ENCODE assay signal across 1 cellular context in the genomic region with DNA sequence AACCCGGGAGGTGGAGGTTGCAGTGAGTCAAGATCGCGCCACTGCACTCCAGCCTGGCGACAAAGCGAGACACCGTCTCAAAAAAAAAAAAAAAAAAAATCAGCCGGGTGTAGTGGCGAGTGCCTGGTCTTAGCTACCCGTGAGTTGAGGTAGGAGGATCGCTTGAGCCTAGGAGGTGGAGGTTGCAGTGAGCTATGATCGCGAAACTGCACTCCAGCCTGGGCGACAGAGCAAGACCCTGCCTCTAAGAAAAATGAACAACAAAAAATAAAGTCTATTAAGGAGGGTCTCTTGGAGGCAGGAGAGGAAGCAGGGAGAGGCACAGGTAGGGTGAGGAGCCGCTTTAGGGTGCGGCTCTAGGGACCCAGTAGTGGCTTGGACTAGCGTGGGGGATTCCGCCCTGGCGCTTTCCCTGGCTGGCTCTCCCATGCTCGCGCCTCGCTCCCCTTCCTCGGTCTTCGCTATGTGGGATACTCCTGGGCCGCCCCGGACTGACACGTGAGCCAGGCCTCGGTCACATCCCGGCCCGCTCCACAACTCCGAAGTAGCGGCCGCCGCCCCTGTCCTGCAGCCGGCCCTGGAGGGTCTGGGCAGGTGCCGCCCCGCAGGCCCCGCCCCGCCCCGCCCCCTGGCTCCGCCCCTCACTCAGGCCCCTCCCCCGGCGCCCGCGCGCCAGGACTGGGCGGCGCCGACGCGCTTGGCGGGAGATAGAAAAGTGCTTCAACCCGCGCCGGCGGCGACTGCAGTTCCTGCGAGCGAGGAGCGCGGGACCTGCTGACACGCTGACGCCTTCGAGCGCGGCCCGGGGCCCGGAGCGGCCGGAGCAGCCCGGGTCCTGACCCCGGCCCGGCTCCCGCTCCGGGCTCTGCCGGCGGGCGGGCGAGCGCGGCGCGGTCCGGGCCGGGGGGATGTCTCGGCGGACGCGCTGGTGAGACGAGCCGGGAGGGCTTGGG.
TF ChIP-seq lines count a peak whose summit lies in the region.

A gene (plus strand): TSS at position 739 of the 953 bp plus-strand sequence. CDS start 170 bp downstream, at position 909.

TF ChIP-seq in HepG2, 621 proteins besides CTCF, POLR2A, EP300 and RAD21 (continued from another document and continues in another):
- TF ChIP-seq ZC3H4 (CRISPR knock-in tag; IDR thresholded peaks at IDR 0.05; ENCODE audit: borderline replicate concordance) (no peak), ZBTB7B (CRISPR knock-in tag; IDR thresholded peaks at IDR 0.05) (peak; percentile 24; the same call in 1 of the 2 replicates), ZNF75D (CRISPR knock-in tag; IDR thresholded peaks at IDR 0.05; ENCODE audit: borderline replicate concordance) (no peak), U2AF1 (optimal IDR thresholded peaks at IDR 0.05; ENCODE audit: low read depth, low read length) (no peak), ZNF317 (CRISPR knock-in tag; IDR thresholded peaks at IDR 0.05) (peak; percentile 43; the same call in 1 of the 2 replicates), CENPT (CRISPR knock-in tag; IDR thresholded peaks at IDR 0.05; ENCODE audit: low read depth) (peak; percentile 81; the same call in 1 of the 2 replicates), ZNF30 (CRISPR knock-in tag; IDR thresholded peaks at IDR 0.05) (0 out of 2 replicates have a peak, but pooled peaks have one; percentile 13), STAT5B (CRISPR knock-in tag; IDR thresholded peaks at IDR 0.05) (no peak), ZFP90 (CRISPR knock-in tag; IDR thresholded peaks at IDR 0.05; ENCODE audit: borderline replicate concordance) (no peak; the same call in 1 of the 2 replicates), POGZ (CRISPR knock-in tag; IDR thresholded peaks at IDR 0.05) (0 out of 2 replicates have a peak, but pooled peaks have one; percentile 61), ZBTB42 (CRISPR knock-in tag; IDR thresholded peaks at IDR 0.05) (no peak), RCOR2 (CRISPR knock-in tag; IDR thresholded peaks at IDR 0.05) (no peak), TCF12 (IDR thresholded peaks at IDR 0.05) (no peak), TCF12 (CRISPR knock-in tag; IDR thresholded peaks at IDR 0.05) (0 out of 2 replicates have a peak, but pooled peaks have one; percentile 69), SALL1 (CRISPR knock-in tag; IDR thresholded peaks at IDR 0.05) (peak; percentile 72), ZSCAN25 (CRISPR knock-in tag; IDR thresholded peaks at IDR 0.05) (peak; percentile 53; the same call in 1 of the 2 replicates), ELF1 (CRISPR knock-in tag; IDR thresholded peaks at IDR 0.05) (no peak), SMARCE1 (IDR thresholded peaks at IDR 0.05; ENCODE audit: borderline replicate concordance) (no peak), GATA4 (IDR thresholded peaks at IDR 0.05; ENCODE audit: borderline replicate concordance, low read depth) (0 out of 2 replicates have a peak, but pooled peaks have one; percentile 23), ZNF672 (CRISPR knock-in tag; IDR thresholded peaks at IDR 0.05) (no peak; the same call in 1 of the 2 replicates), ZNF552 (CRISPR knock-in tag; IDR thresholded peaks at IDR 0.05; ENCODE audit: borderline replicate concordance) (no peak), DNMT1 (CRISPR knock-in tag; IDR thresholded peaks at IDR 0.05) (no peak), CBX1 (IDR thresholded peaks at IDR 0.05; ENCODE audit: low read depth) (no peak), ZNF577 (CRISPR knock-in tag; IDR thresholded peaks at IDR 0.05; ENCODE audit: borderline replicate concordance, low read depth) (no peak), NPAS2 (CRISPR knock-in tag; IDR thresholded peaks at IDR 0.05; ENCODE audit: borderline replicate concordance) (no peak), ARHGAP35 (CRISPR knock-in tag; IDR thresholded peaks at IDR 0.05; ENCODE audit: borderline replicate concordance) (peak; percentile 87), ZFYVE20 (CRISPR knock-in tag; IDR thresholded peaks at IDR 0.05; ENCODE audit: borderline replicate concordance, low read depth) (peak; percentile 91; the same call in 1 of the 2 replicates), ZNF747 (CRISPR knock-in tag; IDR thresholded peaks at IDR 0.05; ENCODE audit: borderline replicate concordance) (no peak), KDM5B (CRISPR knock-in tag; IDR thresholded peaks at IDR 0.05; ENCODE audit: borderline replicate concordance) (peak; percentile 77; the same call in 1 of the 2 replicates), AGO1 (IDR thresholded peaks at IDR 0.05; ENCODE audit: low read depth, low read length, poor library complexity, severe bottlenecking) (no peak), NAIF1 (CRISPR knock-in tag; IDR thresholded peaks at IDR 0.05; ENCODE audit: borderline replicate concordance) (no peak), NR2F1 (CRISPR knock-in tag; IDR thresholded peaks at IDR 0.05) (no peak), DMAP1 (CRISPR knock-in tag; IDR thresholded peaks at IDR 0.05) (no peak; the same call in 1 of the 2 replicates), FOXK2 (IDR thresholded peaks at IDR 0.05) (no peak), ZNF468 (CRISPR knock-in tag; IDR thresholded peaks at IDR 0.05) (peak; percentile 46; the same call in 1 of the 2 replicates), PAX8 (CRISPR knock-in tag; IDR thresholded peaks at IDR 0.05; ENCODE audit: borderline replicate concordance) (no peak), MED1 (CRISPR knock-in tag; IDR thresholded peaks at IDR 0.05) (peak; percentile 47; the same call in 1 of the 2 replicates), ZNF713 (CRISPR knock-in tag; IDR thresholded peaks at IDR 0.05) (0 out of 2 replicates have a peak, but pooled peaks have one; percentile 75)
- TF ChIP-seq, protein P1, sequence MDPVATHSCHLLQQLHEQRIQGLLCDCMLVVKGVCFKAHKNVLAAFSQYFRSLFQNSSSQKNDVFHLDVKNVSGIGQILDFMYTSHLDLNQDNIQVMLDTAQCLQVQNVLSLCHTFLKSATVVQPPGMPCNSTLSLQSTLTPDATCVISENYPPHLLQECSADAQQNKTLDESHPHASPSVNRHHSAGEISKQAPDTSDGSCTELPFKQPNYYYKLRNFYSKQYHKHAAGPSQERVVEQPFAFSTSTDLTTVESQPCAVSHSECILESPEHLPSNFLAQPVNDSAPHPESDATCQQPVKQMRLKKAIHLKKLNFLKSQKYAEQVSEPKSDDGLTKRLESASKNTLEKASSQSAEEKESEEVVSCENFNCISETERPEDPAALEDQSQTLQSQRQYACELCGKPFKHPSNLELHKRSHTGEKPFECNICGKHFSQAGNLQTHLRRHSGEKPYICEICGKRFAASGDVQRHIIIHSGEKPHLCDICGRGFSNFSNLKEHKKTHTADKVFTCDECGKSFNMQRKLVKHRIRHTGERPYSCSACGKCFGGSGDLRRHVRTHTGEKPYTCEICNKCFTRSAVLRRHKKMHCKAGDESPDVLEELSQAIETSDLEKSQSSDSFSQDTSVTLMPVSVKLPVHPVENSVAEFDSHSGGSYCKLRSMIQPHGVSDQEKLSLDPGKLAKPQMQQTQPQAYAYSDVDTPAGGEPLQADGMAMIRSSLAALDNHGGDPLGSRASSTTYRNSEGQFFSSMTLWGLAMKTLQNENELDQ (CRISPR knock-in tag; IDR thresholded peaks at IDR 0.05; ENCODE audit: borderline replicate concordance), result no peak
- TF ChIP-seq, protein P2, sequence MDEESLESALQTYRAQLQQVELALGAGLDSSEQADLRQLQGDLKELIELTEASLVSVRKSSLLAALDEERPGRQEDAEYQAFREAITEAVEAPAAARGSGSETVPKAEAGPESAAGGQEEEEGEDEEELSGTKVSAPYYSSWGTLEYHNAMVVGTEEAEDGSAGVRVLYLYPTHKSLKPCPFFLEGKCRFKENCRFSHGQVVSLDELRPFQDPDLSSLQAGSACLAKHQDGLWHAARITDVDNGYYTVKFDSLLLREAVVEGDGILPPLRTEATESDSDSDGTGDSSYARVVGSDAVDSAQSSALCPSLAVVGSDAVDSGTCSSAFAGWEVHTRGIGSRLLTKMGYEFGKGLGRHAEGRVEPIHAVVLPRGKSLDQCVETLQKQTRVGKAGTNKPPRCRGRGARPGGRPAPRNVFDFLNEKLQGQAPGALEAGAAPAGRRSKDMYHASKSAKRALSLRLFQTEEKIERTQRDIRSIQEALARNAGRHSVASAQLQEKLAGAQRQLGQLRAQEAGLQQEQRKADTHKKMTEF (CRISPR knock-in tag; IDR thresholded peaks at IDR 0.05), result peak; percentile 41; the same call in 1 of the 2 replicates
- TF ChIP-seq, protein P3, sequence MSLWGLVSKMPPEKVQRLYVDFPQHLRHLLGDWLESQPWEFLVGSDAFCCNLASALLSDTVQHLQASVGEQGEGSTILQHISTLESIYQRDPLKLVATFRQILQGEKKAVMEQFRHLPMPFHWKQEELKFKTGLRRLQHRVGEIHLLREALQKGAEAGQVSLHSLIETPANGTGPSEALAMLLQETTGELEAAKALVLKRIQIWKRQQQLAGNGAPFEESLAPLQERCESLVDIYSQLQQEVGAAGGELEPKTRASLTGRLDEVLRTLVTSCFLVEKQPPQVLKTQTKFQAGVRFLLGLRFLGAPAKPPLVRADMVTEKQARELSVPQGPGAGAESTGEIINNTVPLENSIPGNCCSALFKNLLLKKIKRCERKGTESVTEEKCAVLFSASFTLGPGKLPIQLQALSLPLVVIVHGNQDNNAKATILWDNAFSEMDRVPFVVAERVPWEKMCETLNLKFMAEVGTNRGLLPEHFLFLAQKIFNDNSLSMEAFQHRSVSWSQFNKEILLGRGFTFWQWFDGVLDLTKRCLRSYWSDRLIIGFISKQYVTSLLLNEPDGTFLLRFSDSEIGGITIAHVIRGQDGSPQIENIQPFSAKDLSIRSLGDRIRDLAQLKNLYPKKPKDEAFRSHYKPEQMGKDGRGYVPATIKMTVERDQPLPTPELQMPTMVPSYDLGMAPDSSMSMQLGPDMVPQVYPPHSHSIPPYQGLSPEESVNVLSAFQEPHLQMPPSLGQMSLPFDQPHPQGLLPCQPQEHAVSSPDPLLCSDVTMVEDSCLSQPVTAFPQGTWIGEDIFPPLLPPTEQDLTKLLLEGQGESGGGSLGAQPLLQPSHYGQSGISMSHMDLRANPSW (CRISPR knock-in tag; IDR thresholded peaks at IDR 0.05; ENCODE audit: borderline replicate concordance), result no peak
- TF ChIP-seq, protein P4, sequence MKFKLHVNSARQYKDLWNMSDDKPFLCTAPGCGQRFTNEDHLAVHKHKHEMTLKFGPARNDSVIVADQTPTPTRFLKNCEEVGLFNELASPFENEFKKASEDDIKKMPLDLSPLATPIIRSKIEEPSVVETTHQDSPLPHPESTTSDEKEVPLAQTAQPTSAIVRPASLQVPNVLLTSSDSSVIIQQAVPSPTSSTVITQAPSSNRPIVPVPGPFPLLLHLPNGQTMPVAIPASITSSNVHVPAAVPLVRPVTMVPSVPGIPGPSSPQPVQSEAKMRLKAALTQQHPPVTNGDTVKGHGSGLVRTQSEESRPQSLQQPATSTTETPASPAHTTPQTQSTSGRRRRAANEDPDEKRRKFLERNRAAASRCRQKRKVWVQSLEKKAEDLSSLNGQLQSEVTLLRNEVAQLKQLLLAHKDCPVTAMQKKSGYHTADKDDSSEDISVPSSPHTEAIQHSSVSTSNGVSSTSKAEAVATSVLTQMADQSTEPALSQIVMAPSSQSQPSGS (CRISPR knock-in tag; IDR thresholded peaks at IDR 0.05), result no peak; the same call in 1 of the 2 replicates
- TF ChIP-seq, protein P5, sequence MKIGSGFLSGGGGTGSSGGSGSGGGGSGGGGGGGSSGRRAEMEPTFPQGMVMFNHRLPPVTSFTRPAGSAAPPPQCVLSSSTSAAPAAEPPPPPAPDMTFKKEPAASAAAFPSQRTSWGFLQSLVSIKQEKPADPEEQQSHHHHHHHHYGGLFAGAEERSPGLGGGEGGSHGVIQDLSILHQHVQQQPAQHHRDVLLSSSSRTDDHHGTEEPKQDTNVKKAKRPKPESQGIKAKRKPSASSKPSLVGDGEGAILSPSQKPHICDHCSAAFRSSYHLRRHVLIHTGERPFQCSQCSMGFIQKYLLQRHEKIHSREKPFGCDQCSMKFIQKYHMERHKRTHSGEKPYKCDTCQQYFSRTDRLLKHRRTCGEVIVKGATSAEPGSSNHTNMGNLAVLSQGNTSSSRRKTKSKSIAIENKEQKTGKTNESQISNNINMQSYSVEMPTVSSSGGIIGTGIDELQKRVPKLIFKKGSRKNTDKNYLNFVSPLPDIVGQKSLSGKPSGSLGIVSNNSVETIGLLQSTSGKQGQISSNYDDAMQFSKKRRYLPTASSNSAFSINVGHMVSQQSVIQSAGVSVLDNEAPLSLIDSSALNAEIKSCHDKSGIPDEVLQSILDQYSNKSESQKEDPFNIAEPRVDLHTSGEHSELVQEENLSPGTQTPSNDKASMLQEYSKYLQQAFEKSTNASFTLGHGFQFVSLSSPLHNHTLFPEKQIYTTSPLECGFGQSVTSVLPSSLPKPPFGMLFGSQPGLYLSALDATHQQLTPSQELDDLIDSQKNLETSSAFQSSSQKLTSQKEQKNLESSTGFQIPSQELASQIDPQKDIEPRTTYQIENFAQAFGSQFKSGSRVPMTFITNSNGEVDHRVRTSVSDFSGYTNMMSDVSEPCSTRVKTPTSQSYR (CRISPR knock-in tag; IDR thresholded peaks at IDR 0.05; ENCODE audit: borderline replicate concordance), result no peak; the same call in 1 of the 2 replicates
- TF ChIP-seq, protein P6, sequence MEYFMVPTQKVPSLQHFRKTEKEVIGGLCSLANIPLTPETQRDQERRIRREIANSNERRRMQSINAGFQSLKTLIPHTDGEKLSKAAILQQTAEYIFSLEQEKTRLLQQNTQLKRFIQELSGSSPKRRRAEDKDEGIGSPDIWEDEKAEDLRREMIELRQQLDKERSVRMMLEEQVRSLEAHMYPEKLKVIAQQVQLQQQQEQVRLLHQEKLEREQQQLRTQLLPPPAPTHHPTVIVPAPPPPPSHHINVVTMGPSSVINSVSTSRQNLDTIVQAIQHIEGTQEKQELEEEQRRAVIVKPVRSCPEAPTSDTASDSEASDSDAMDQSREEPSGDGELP (IDR thresholded peaks at IDR 0.05; ENCODE audit: borderline replicate concordance, low read depth), result 0 out of 2 replicates have a peak, but pooled peaks have one; percentile 5
- TF ChIP-seq, protein P7, sequence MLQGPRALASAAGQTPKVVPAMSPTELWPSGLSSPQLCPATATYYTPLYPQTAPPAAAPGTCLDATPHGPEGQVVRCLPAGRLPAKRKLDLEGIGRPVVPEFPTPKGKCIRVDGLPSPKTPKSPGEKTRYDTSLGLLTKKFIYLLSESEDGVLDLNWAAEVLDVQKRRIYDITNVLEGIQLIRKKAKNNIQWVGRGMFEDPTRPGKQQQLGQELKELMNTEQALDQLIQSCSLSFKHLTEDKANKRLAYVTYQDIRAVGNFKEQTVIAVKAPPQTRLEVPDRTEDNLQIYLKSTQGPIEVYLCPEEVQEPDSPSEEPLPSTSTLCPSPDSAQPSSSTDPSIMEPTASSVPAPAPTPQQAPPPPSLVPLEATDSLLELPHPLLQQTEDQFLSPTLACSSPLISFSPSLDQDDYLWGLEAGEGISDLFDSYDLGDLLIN (CRISPR knock-in tag; IDR thresholded peaks at IDR 0.05; ENCODE audit: borderline replicate concordance), result peak; percentile 93; the same call in 1 of the 2 replicates
